Comparison of ENCODE assay signal across 8 cellular contexts in genomic region chr9:68779558-68780376, GRCh38.
A peak's percentile ranks its signal among the peaks of the same experiment; 100 is the strongest.
DNase-seq lines count a peak whose midpoint lies in the region; ATAC-seq and TF ChIP-seq lines count a peak whose summit lies in the region.

No MANE protein-coding gene starts in this region.

- no TSS peak for BruUV-seq in IMR-90 (replicated peaks; lab: Mats Ljungman, UMichigan)
- TSS peak; percentile 93 for BruUV-seq in OCI-LY7 (replicated peaks; lab: Mats Ljungman, UMichigan)

- peak overlapping the region; percentile 85 for H3K4ac ChIP-seq in IMR-90 (ENCODE audit: low read depth, low read length)

- H3K23ac ChIP-seq in IMR-90 (ENCODE audit: low read depth, low read length) = peak overlapping the region; percentile 78

- POLR2A ChIA-PET in IMR-90 (lab: Charles Lee; ENCODE audit: unreplicated experiment) = interaction anchor here (0.7 kb wide), 1 partner anchor 13 kb away, joined by 3 read pairs; no protein-coding TSS in a partner anchor
- POLR2A ChIA-PET in OCI-LY7 (lab: Charles Lee) = interaction anchor here (0.6 to 1.0 kb wide), 9 partner anchors 9 to 437 kb away, joined by 3 to 5 read pairs (median 3); no protein-coding TSS in a partner anchor

- peaks cover 4% of the 10 kb centered on the region; the same call in 1 of the 2 replicates for H4K20me1 ChIP-seq in IMR-90 (ENCODE audit: insufficient read depth, low read length)
- peaks cover 33% of the 10 kb centered on the region for H4K20me1 ChIP-seq in OCI-LY7 (ENCODE audit: insufficient read depth, low read length)

- DNase-seq in DMS53 (lab: John Stamatoyannopoulos, UW) (peak; percentile 95), IMR-90 (peak; percentile 92), OCI-LY7 (ENCODE audit: low spot score) (peak; percentile 96), esophagus muscularis mucosa (ENCODE audit: extremely low spot score) (peak; percentile 98)
- DNase-seq in activated T-cell treated with anti-CD3 and anti-CD28 coated beads, Interleukin-2, amount 50 U/mL, for 1 hour = peak; percentile 96
- DNase-seq in stimulated activated CD8-positive, alpha-beta memory T cell treated with anti-CD3 and anti-CD28 coated beads, Interleukin-7, amount 100 ng/mL, for 24 hours (ENCODE audit: low read depth) = peak; percentile 90

- H3K14ac ChIP-seq in IMR-90 (replicated peaks; ENCODE audit: low read depth, low read length) = peak overlapping the region; percentile 90

- H2BK15ac ChIP-seq in IMR-90 (ENCODE audit: low read depth, low read length) = no peak overlapping the region

- H3K79me1 ChIP-seq in IMR-90 (ENCODE audit: low read depth in 1 of 2, low read length in 2 of 2) = peaks cover 21 to 23% of the 10 kb centered on the region in 2 experiments; a peak in 3 of 4 replicates

- H4K5ac ChIP-seq in IMR-90 (ENCODE audit: low read depth, low read length) = peak overlapping the region; percentile 100

- peak overlapping the region; percentile 80 for H4K91ac ChIP-seq in IMR-90 (ENCODE audit: insufficient read depth, low read depth, low read length)

- TF ChIP-seq POLR2A in IMR-90 (IDR thresholded peaks at IDR 0.05; ENCODE audit: low read depth, low read length) (peak; percentile 73; the same call in 1 of the 2 replicates), esophagus muscularis mucosa (IDR thresholded peaks at IDR 0.05; ENCODE audit: low read depth) (peak; percentile 48)

- H3K9ac ChIP-seq in IMR-90 (ENCODE audit: low read depth, low read length) = peak overlapping the region; percentile 93

- dilution Hi-C loops in IMR-90 (cut with HindIII; ENCODE audit: low sequenced_read_pairs, unreplicated experiment) = no loop called here

- H3K27ac ChIP-seq in IMR-90 (ENCODE audit: insufficient read depth, low read length) (peak overlapping the region; percentile 80), OCI-LY7 (ENCODE audit: low read depth, low read length, poor library complexity, severe bottlenecking) (peak overlapping the region; percentile 70), esophagus muscularis mucosa (replicated peaks in 1 of 4) (peak overlapping the region; percentile 86 to 94 (median 91)), muscle layer of duodenum (ENCODE audit: low read length) (peak overlapping the region; percentile 96)

- CTCF ChIA-PET in IMR-90 (lab: Yijun Ruan, JAX) (no interaction called here), OCI-LY7 (lab: Charles Lee; ENCODE audit: unreplicated experiment) (interaction anchor here (1.0 kb wide), 2 partner anchors 170 to 220 kb away, joined by 3 to 4 read pairs; no protein-coding TSS in a partner anchor)

- H3K18ac ChIP-seq in IMR-90 (ENCODE audit: low read depth, low read length) = peak overlapping the region; percentile 91

- H2BK20ac ChIP-seq in IMR-90 (ENCODE audit: low read depth, low read length) = no peak overlapping the region

- peak overlapping the region; percentile 80 for H2BK5ac ChIP-seq in IMR-90 (ENCODE audit: low read depth, low read length, poor library complexity, severe bottlenecking)

- H3K4me1 ChIP-seq in IMR-90 (ENCODE audit: control insufficient read depth, insufficient read depth, low read length) (peaks cover 4% of the 10 kb centered on the region), OCI-LY7 (ENCODE audit: insufficient read depth, low read length, poor library complexity, severe bottlenecking) (peaks cover 41% of the 10 kb centered on the region), esophagus muscularis mucosa (peaks cover 39 to 53% (median 49%) of the 10 kb centered on the region in 4 donors), muscle layer of duodenum (ENCODE audit: control insufficient read depth in 1 of 2, insufficient read depth in 2 of 2, low read length in 2 of 2) (peaks cover 37 to 42% of the 10 kb centered on the region in 2 donors)

- H3K4me2 ChIP-seq in IMR-90 (ENCODE audit: low read depth, low read length) (peak overlapping the region; percentile 92), OCI-LY7 (ENCODE audit: low read length) (peak overlapping the region; percentile 94)

- ATAC-seq in GM21529 (IDR thresholded peaks at IDR 0.05; ENCODE audit: unreplicated experiment) (peak; percentile 84), IMR-90 (ENCODE audit: low read depth) (peak; percentile 93)

- H3K9me1 ChIP-seq in IMR-90 (ENCODE audit: insufficient read depth, low read length) = peaks cover 3% of the 10 kb centered on the region; the same call in 1 of the 2 replicates

- H3K27me3 ChIP-seq in IMR-90 (ENCODE audit: control insufficient read depth, insufficient read depth, low read length) (no peaks in the 10 kb centered on the region), esophagus muscularis mucosa (no peaks in the 10 kb centered on the region), muscle layer of duodenum (ENCODE audit: low read depth, low read length) (no peaks in the 10 kb centered on the region)

- H3K36me3 ChIP-seq in IMR-90 (ENCODE audit: control insufficient read depth, insufficient read depth, low read length) (no peaks in the 10 kb centered on the region), OCI-LY7 (ENCODE audit: insufficient read depth, low read length) (peaks cover 17% of the 10 kb centered on the region; the same call in 1 of the 2 replicates), esophagus muscularis mucosa (no peaks in the 10 kb centered on the region), muscle layer of duodenum (ENCODE audit: control insufficient read depth in 1 of 2, insufficient read depth in 2 of 2, low read length in 2 of 2) (no peaks in the 10 kb centered on the region)

- H3K9me3 ChIP-seq in IMR-90 (ENCODE audit: control insufficient read depth, insufficient read depth, low read length) = no peaks in the 10 kb centered on the region
- H3K9me3 ChIP-seq in OCI-LY7 (ENCODE audit: low read length) = no peaks in the 10 kb centered on the region
- no peaks in the 10 kb centered on the region for H3K9me3 ChIP-seq in esophagus muscularis mucosa
- no peaks in the 10 kb centered on the region for H3K9me3 ChIP-seq in muscle layer of duodenum (ENCODE audit: control insufficient read depth in 1 of 2, low read length in 2 of 2)

- H2AK9ac ChIP-seq in IMR-90 (replicated peaks; ENCODE audit: low read depth, low read length, poor library complexity) = peak overlapping the region; percentile 59

- no peaks in the 10 kb centered on the region for H3K9me2 ChIP-seq in OCI-LY7 (ENCODE audit: insufficient read depth, low read length)

- TF ChIP-seq RAD21 in IMR-90 (IDR thresholded peaks at IDR 0.05; ENCODE audit: low read length) = peak; percentile 10; the same call in 1 of the 2 replicates

- peak; percentile 32; the same call in 1 of the 2 replicates for TF ChIP-seq CTCF in IMR-90 (conservative IDR thresholded peaks at IDR 0.05; ENCODE audit: low read depth, low read length)
- TF ChIP-seq CTCF in OCI-LY7 (conservative IDR thresholded peaks at IDR 0.05; ENCODE audit: low read length) = peak; percentile 78
- TF ChIP-seq CTCF in esophagus muscularis mucosa (IDR thresholded peaks at IDR 0.05) = peak; percentile 11 to 44 (median 39)

- TF ChIP-seq EP300 in esophagus muscularis mucosa (IDR thresholded peaks at IDR 0.05) = no peak

- H2BK120ac ChIP-seq in IMR-90 (ENCODE audit: low read depth, low read length) = peak overlapping the region; percentile 43; the same call in 1 of the 2 replicates

- 1% methylated on average over 29 of the region's 65 CpGs; no CpG with 5 or more reads in 1 of the 2 experiments for WGBS in IMR-90 (ENCODE audit: extremely low coverage in 2 of 2, insufficient read length in 1 of 2), 2 experiments
- under 1% methylated on average over 36 of the region's 65 CpGs for WGBS in esophagus muscularis mucosa

- H2AK5ac ChIP-seq in IMR-90 (ENCODE audit: low read depth, low read length) = peak overlapping the region; percentile 25; the same call in 1 of the 2 replicates

- peak overlapping the region; percentile 93 for H2AFZ ChIP-seq in IMR-90 (replicated peaks; ENCODE audit: low read length, poor library complexity)
- H2AFZ ChIP-seq in OCI-LY7 (ENCODE audit: low read length) = peak overlapping the region; percentile 86

- peak overlapping the region; percentile 92 for H3K4me3 ChIP-seq in IMR-90 (ENCODE audit: insufficient read depth, low read depth, low read length)
- H3K4me3 ChIP-seq in OCI-LY7 (ENCODE audit: low read depth, low read length, poor library complexity, severe bottlenecking) = peak overlapping the region; percentile 85
- peak overlapping the region; percentile 65 to 82 (median 72) for H3K4me3 ChIP-seq in esophagus muscularis mucosa
- H3K4me3 ChIP-seq in muscle layer of duodenum (ENCODE audit: low read depth in 1 of 2, low read length in 2 of 2) = peak overlapping the region; percentile 83 to 96

- in situ Hi-C loops in IMR-90 (cut with MboI; ENCODE audit: low sequenced_read_pairs) = no loop called here

- peaks cover 44% of the 10 kb centered on the region for H3K79me2 ChIP-seq in OCI-LY7 (ENCODE audit: insufficient read depth, low read depth, low read length)

- H4K8ac ChIP-seq in IMR-90 (ENCODE audit: low read depth in 2 of 2, low read length in 2 of 2) = peak overlapping the region; percentile 87 to 99

- H3K56ac ChIP-seq in IMR-90 (ENCODE audit: extremely low read depth, insufficient read depth, low read length) = peak overlapping the region; percentile 87; the same call in 1 of the 2 replicates

- intact Hi-C loops in IMR-90 (cut with micrococcal nuclease) (loop anchor here (2.0 kb wide), 1 partner anchor 195 kb away; no protein-coding TSS in a partner anchor), OCI-LY7 (cut with micrococcal nuclease; ENCODE audit: unreplicated experiment) (loop anchor here (1.0 to 10.0 kb wide), 6 partner anchors 75 to 975 kb away; partner anchors contain the start of gene PIP5K1B), esophagus muscularis mucosa (cut with DNase I) (loop anchor here (10.0 kb wide), 1 partner anchor 195 kb away; no protein-coding TSS in a partner anchor)

TF ChIP-seq in IMR-90, 13 proteins besides CTCF, POLR2A, EP300 and RAD21 (continues in another document):
- TF ChIP-seq BHLHE40 (IDR thresholded peaks at IDR 0.05; ENCODE audit: low read depth, low read length) = no peak
- TF ChIP-seq NFE2L2 (IDR thresholded peaks at IDR 0.05; ENCODE audit: low read depth, low read length) = no peak
- TF ChIP-seq MXI1 (IDR thresholded peaks at IDR 0.05; ENCODE audit: borderline replicate concordance, low read depth, low read length) = 0 out of 2 replicates have a peak, but pooled peaks have one; percentile 26
- no peak for TF ChIP-seq FOS (IDR thresholded peaks at IDR 0.05; ENCODE audit: low read depth, low read length)
- TF ChIP-seq MAZ (IDR thresholded peaks at IDR 0.05; ENCODE audit: borderline replicate concordance, low read depth, low read length) = peak; percentile 100
- TF ChIP-seq CHD1 (IDR thresholded peaks at IDR 0.05; ENCODE audit: low read depth, low read length) = no peak
- no peak for TF ChIP-seq ELK1 (IDR thresholded peaks at IDR 0.05; ENCODE audit: borderline replicate concordance, low read depth, low read length)

Comparison
In these comparisons a context has a peak if more than half of its experiments do, and no peak if none do; other contexts are left out.
1. Peak in every context shown above with its lines: DNase-seq, ATAC-seq, H3K4me3 ChIP-seq and H3K27ac ChIP-seq.